17 cellular contexts compared by ENCODE assay signal in the genomic region with DNA sequence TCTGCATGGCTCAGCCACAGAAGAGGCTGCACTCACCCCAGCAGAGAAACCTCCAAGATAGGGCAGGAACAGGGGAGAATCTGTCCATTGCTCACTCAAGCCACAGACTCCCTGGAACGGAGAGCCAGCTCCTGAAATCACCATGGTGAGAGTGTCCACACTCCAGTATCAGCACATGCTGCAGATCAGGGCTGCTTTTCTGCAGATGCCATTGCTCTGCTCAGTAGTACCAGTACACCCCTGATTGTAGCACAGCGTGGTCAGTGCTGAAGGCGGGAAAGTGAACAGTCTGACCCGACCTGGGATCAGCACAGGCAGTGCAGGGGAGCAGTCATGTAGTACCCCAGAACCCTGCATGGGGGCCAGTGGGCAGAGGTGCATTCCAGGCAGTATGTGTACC.
DNase-seq lines count a peak whose midpoint lies in the region; ATAC-seq and TF ChIP-seq lines count a peak whose summit lies in the region.
"Had no signal": no experiment of that assay in that cellular context is flagged by ENCODE, and none has a peak within 500 bp of the region (broad histone marks: within the 10 kb centered on the region; RNA-seq: fewer than 3 reads in every experiment).

No MANE protein-coding gene starts in this region.

- H3K79me1 ChIP-seq in neuronal stem cell (ENCODE audit: low read depth, low read length), result no peaks in the 10 kb centered on the region

- H3K9ac ChIP-seq in neuronal stem cell (ENCODE audit: low read depth, low read length, poor library complexity), result no peak overlapping the region
- H3K9ac ChIP-seq: BLaER1 had no signal

- H3K4ac ChIP-seq in neuronal stem cell (ENCODE audit: low read length), result no peak overlapping the region

- peak; percentile 26 for ATAC-seq in Right ventricle myocardium inferior
- ATAC-seq in Right ventricle myocardium superior (ENCODE audit: poor library complexity), result no peak
- ATAC-seq in esophagus mucosa, result peak; percentile 10
- ATAC-seq in upper lobe of right lung, result peak; percentile 28
- ATAC-seq in GM18907 (IDR thresholded peaks at IDR 0.05; ENCODE audit: unreplicated experiment), result no peak

- no peak overlapping the region for H2BK120ac ChIP-seq in neuronal stem cell (ENCODE audit: low read depth, low read length)

- intact Hi-C loops in Right ventricle myocardium inferior (cut with DNase I) (no loop called here), Right ventricle myocardium superior (cut with DNase I) (no loop called here), upper lobe of right lung (cut with DNase I) (no loop called here)

- H2BK15ac ChIP-seq in neuronal stem cell (ENCODE audit: low read length), result no peak overlapping the region

- no peaks in the 10 kb centered on the region for H3K27me3 ChIP-seq in neuronal stem cell (ENCODE audit: control insufficient read depth in 3 of 3, insufficient read depth in 3 of 3, low read depth in 1 of 3, low read length in 3 of 3)
- H3K27me3 ChIP-seq in upper lobe of right lung, result no peaks in the 10 kb centered on the region
- H3K27me3 ChIP-seq: BLaER1 had no signal

- H2BK5ac ChIP-seq in neuronal stem cell (ENCODE audit: low read length), result no peak overlapping the region

- no peak for DNase-seq in Right ventricle myocardium inferior (ENCODE audit: missing footprints)
- no peak for DNase-seq in Right ventricle myocardium superior
- no peak for DNase-seq in neuronal stem cell (ENCODE audit: low spot score)
- DNase-seq in upper lobe of right lung, result no peak
- no peak for DNase-seq in stimulated activated CD4-positive, alpha-beta T cell treated with anti-CD3 and anti-CD28 coated beads, Interleukin-4, amount 100 ng/mL, for 24 hours
- DNase-seq in UCSD-AML1 (lab: John Stamatoyannopoulos, UW; ENCODE audit: unreplicated experiment), result no peak
- DNase-seq: 8988T; CD4-positive, alpha-beta memory T cell; DMS153; DMS79 treated with DMSO at 0.1 percent for 48 hours; GF-D8; H9; IMR-90 had no signal

- H3K9me3 ChIP-seq in neuronal stem cell (replicated peaks in 1 of 2; ENCODE audit: control insufficient read depth in 2 of 2, insufficient read depth in 1 of 2, low read depth in 1 of 2, low read length in 2 of 2), result peaks cover 2 to 4% of the 10 kb centered on the region in 2 donors
- peaks cover 8% of the 10 kb centered on the region for H3K9me3 ChIP-seq in upper lobe of right lung

- H2AK5ac ChIP-seq in neuronal stem cell (ENCODE audit: low read depth, low read length), result no peak overlapping the region

- no peak for TF ChIP-seq CTCF in upper lobe of right lung (IDR thresholded peaks at IDR 0.05)

- no peak overlapping the region for H3K23ac ChIP-seq in neuronal stem cell (ENCODE audit: low read depth, low read length, poor library complexity)

- H3K4me3 ChIP-seq in neuronal stem cell (ENCODE audit: low read length in 2 of 2) (no peak overlapping the region), upper lobe of right lung (no peak overlapping the region)
- H3K4me3 ChIP-seq: BLaER1 had no signal

- H2BK12ac ChIP-seq in neuronal stem cell (ENCODE audit: low read length), result no peak overlapping the region

- no peak overlapping the region for H4K91ac ChIP-seq in neuronal stem cell (ENCODE audit: low read depth, low read length, poor library complexity)

- H3K4me1 ChIP-seq in neuronal stem cell (ENCODE audit: control insufficient read depth in 2 of 2, insufficient read depth in 1 of 2, low read depth in 1 of 2, low read length in 2 of 2), result no peaks in the 10 kb centered on the region
- H3K4me1 ChIP-seq in upper lobe of right lung, result no peaks in the 10 kb centered on the region
- H3K4me1 ChIP-seq: BLaER1 had no signal

- H2AFZ ChIP-seq in neuronal stem cell (ENCODE audit: low read length), result no peak overlapping the region

- no peak overlapping the region for H3K27ac ChIP-seq in neuronal stem cell (replicated peaks; ENCODE audit: low read length)
- H3K27ac ChIP-seq in upper lobe of right lung, result no peak overlapping the region
- H3K27ac ChIP-seq: BLaER1, HL-60 had no signal

- H3K4me2 ChIP-seq in neuronal stem cell (ENCODE audit: insufficient read depth, low read length, poor library complexity, severe bottlenecking), result no peak overlapping the region
- H3K4me2 ChIP-seq: BLaER1 had no signal

- H3K18ac ChIP-seq in neuronal stem cell (ENCODE audit: low read length), result peak overlapping the region; percentile 12

- no peaks in the 10 kb centered on the region for H3K36me3 ChIP-seq in neuronal stem cell (replicated peaks in 1 of 2; ENCODE audit: control insufficient read depth in 2 of 2, insufficient read depth in 2 of 2, low read length in 2 of 2)
- H3K36me3 ChIP-seq in upper lobe of right lung, result no peaks in the 10 kb centered on the region
- H3K36me3 ChIP-seq: BLaER1 had no signal

- H3K14ac ChIP-seq in neuronal stem cell (ENCODE audit: low read length), result no peak overlapping the region

- no CpG with 5 or more reads among the region's 4 CpGs for WGBS in neuronal stem cell (ENCODE audit: extremely low coverage in 2 of 2, insufficient read length in 2 of 2, insufficient replicate concordance in 1 of 2), 2 donors

- H4K8ac ChIP-seq in neuronal stem cell (ENCODE audit: low read depth, low read length), result no peak overlapping the region

Comparison
In these comparisons a context has a peak if more than half of its experiments do, and no peak if none do; other contexts are left out.
1. ATAC-seq: peak in Right ventricle myocardium inferior (single experiment), esophagus mucosa (single experiment) and upper lobe of right lung (single experiment); none in Right ventricle myocardium superior (single experiment) and GM18907 (single experiment).